ENCODE assay signal across 22 cellular contexts in genomic region chr6:79669766-79670165, GRCh38.
"Had no signal": no experiment of that assay in that cellular context is flagged by ENCODE, and none has a peak within 500 bp of the region (broad histone marks: within the 10 kb centered on the region; RNA-seq: fewer than 3 reads in every experiment).

No MANE protein-coding gene starts in this region.

- H3K4me2 ChIP-seq: neural progenitor cell had no signal

- H3K36me3 Mint-ChIP-seq: memory B cell had no signal

- H3K9ac ChIP-seq: neural progenitor cell had no signal

- H3K27ac Mint-ChIP-seq: activated T-helper 2 cell treated with anti-CD3 and anti-CD28 coated beads, Interferon-gamma antibody, Interleukin-2, Interleukin-4, amounts not matched to agents 10 μg/mL and 5 μg/mL and 100 μg/mL, durations not matched to agents 14 hours and 24 hours and 36 hours; memory B cell; neural progenitor cell had no signal

- H3K27ac ChIP-seq: body of pancreas, cardiac muscle cell, epithelial cell of prostate, gastroesophageal sphincter, neural progenitor cell, tibial artery, vagina had no signal

- H3K36me3 ChIP-seq: cardiac muscle cell, neural progenitor cell, vagina had no signal

- H3K4me3 ChIP-seq: body of pancreas, cardiac muscle cell, gastroesophageal sphincter, left ventricle myocardium inferior, neural progenitor cell, tibial artery, vagina had no signal

- ATAC-seq: activated T-cell treated with anti-CD3 and anti-CD28 coated beads, Interleukin-2, amount 50 U/mL, for 4 hours; body of pancreas; gastroesophageal sphincter had no signal

- H3K9me3 ChIP-seq: body of pancreas, tibial artery, vagina had no signal

- H3K4me3 Mint-ChIP-seq: activated T-cell treated with anti-CD3 and anti-CD28 coated beads, Interleukin-2, amount 50 U/mL, for 4 hours; memory B cell; neural progenitor cell had no signal

- H2AFZ ChIP-seq: neural progenitor cell had no signal

- H3K9me3 Mint-ChIP-seq: activated T-cell treated with anti-CD3 and anti-CD28 coated beads, Interleukin-2, amount 50 U/mL, for 4 hours; activated T-helper 2 cell treated with anti-CD3 and anti-CD28 coated beads, Interferon-gamma antibody, Interleukin-2, Interleukin-4, amounts not matched to agents 10 μg/mL and 5 μg/mL and 100 μg/mL, durations not matched to agents 14 hours and 24 hours and 36 hours; memory B cell; neural progenitor cell had no signal

- H3K27me3 ChIP-seq: body of pancreas, cardiac muscle cell, gastroesophageal sphincter, neural progenitor cell, tibial artery, vagina had no signal

- DNase-seq: activated CD4-positive, alpha-beta T cell treated with anti-CD3 and anti-CD28 coated beads for 1 hour; activated CD8-positive, alpha-beta memory T cell treated with anti-CD3 and anti-CD28 coated beads, Interleukin-2, amount 50 U/mL, for 48 hours; activated naive CD4-positive, alpha-beta T cell; activated T-cell treated with anti-CD3 and anti-CD28 coated beads, Interleukin-2, amount 50 U/mL, for 4 hours; anterior cingulate cortex; body of pancreas; cortex of kidney; head of caudate nucleus; hypothalamus; left ventricle myocardium inferior; retina; stimulated activated CD4-positive, alpha-beta T cell treated with anti-CD3 and anti-CD28 coated beads, Interleukin-4, amount 100 ng/mL, for 1 hour; stimulated activated naive CD4-positive, alpha-beta T cell; T-helper 9 cell; tibial artery had no signal
